8 cellular contexts compared by ENCODE assay signal in genomic region chrX:119990409-119990994, GRCh38. TPM values are rescaled to one million over a fixed set of nuclear protein-coding genes. Genes with fewer than 3 reads are reported as not detected.
DNase-seq lines count a peak whose midpoint lies in the region; ATAC-seq, FAIRE-seq and TF ChIP-seq lines count a peak whose summit lies in the region.

No MANE protein-coding gene starts in this region.

- no peak overlapping the region for H3K4me3 ChIP-seq in CD4-positive, CD25-positive, alpha-beta regulatory T cell (ENCODE audit: low read depth, low read length)
- H3K4me3 ChIP-seq in H7 (ENCODE audit: insufficient read depth, low read depth, low read length) (peak overlapping the region; percentile 37), astrocyte (ENCODE audit: insufficient read depth, low read depth, low read length) (no peak overlapping the region)

- peaks cover 24% of the 10 kb centered on the region for H3K27me3 ChIP-seq in CD4-positive, CD25-positive, alpha-beta regulatory T cell (ENCODE audit: control insufficient read depth, insufficient read depth, low read length)
- H3K27me3 ChIP-seq in H7 (ENCODE audit: control insufficient read depth, insufficient read depth, low read length) (peaks cover 84% of the 10 kb centered on the region), astrocyte (ENCODE audit: insufficient read depth, low read length) (peaks cover 33% of the 10 kb centered on the region)

- ATAC-seq in CD4-positive, CD25-positive, alpha-beta regulatory T cell (ENCODE audit: low read depth in 2 of 2) = no peak
- ATAC-seq in naive B cell (ENCODE audit: low read depth in 2 of 2) = peak in 1 of 2 donors; percentile 25
- ATAC-seq in GM18517 (IDR thresholded peaks at IDR 0.05; ENCODE audit: unreplicated experiment) = no peak
- ATAC-seq in GM21529 (IDR thresholded peaks at IDR 0.05; ENCODE audit: unreplicated experiment) = no peak
- ATAC-seq in HG02571 (IDR thresholded peaks at IDR 0.05; ENCODE audit: unreplicated experiment) = no peak

- H3K27ac Mint-ChIP-seq in CD4-positive, CD25-positive, alpha-beta regulatory T cell = no peak overlapping the region
- H3K27ac Mint-ChIP-seq in astrocyte (ENCODE audit: unreplicated experiment) (no peak overlapping the region), naive B cell (peak overlapping the region in 1 of 6 donors; percentile 61)

- peaks cover 0 to 3% (median 0%) of the 10 kb centered on the region in 7 donors for H3K9me3 Mint-ChIP-seq in CD4-positive, CD25-positive, alpha-beta regulatory T cell
- H3K9me3 Mint-ChIP-seq in astrocyte (ENCODE audit: unreplicated experiment) (no peaks in the 10 kb centered on the region), naive B cell (peaks cover 0 to 8% (median 0%) of the 10 kb centered on the region in 7 donors)

- no peak for DNase-seq in CD4-positive, CD25-positive, alpha-beta regulatory T cell
- DNase-seq in H7 = peak; percentile 40
- DNase-seq in astrocyte (ENCODE audit: low read depth) = no peak
- DNase-seq in naive B cell = no peak
- no peak for DNase-seq in medulla oblongata (ENCODE audit: extremely low spot score)

- peaks cover 70% of the 10 kb centered on the region for H3K27me3 Mint-ChIP-seq in CD4-positive, CD25-positive, alpha-beta regulatory T cell
- H3K27me3 Mint-ChIP-seq in astrocyte (ENCODE audit: low read depth, unreplicated experiment) (peaks cover 71% of the 10 kb centered on the region), naive B cell (peaks cover 37 to 55% (median 52%) of the 10 kb centered on the region in 3 donors)

- FAIRE-seq in astrocyte (lab: Jason Lieb, UNC) = no peak

- peaks cover 0 to 18% (median 0%) of the 10 kb centered on the region in 4 donors for H3K4me1 Mint-ChIP-seq in CD4-positive, CD25-positive, alpha-beta regulatory T cell
- H3K4me1 Mint-ChIP-seq in astrocyte (ENCODE audit: low read depth, unreplicated experiment) (no peaks in the 10 kb centered on the region), naive B cell (peaks cover 11 to 26% (median 17%) of the 10 kb centered on the region in 3 donors)

- H3K9me3 ChIP-seq in CD4-positive, CD25-positive, alpha-beta regulatory T cell (ENCODE audit: control insufficient read depth in 2 of 2, low read length in 2 of 2) = no peaks in the 10 kb centered on the region
- H3K9me3 ChIP-seq in astrocyte (ENCODE audit: insufficient read depth, low read depth, low read length) = no peaks in the 10 kb centered on the region

- no peaks in the 10 kb centered on the region for H3K36me3 ChIP-seq in CD4-positive, CD25-positive, alpha-beta regulatory T cell (ENCODE audit: control insufficient read depth, insufficient read depth, low read length)
- H3K36me3 ChIP-seq in H7 (replicated peaks; ENCODE audit: control insufficient read depth, insufficient read depth, low read length) (no peaks in the 10 kb centered on the region), astrocyte (ENCODE audit: insufficient read depth, low read length) (no peaks in the 10 kb centered on the region)

- H3K36me3 Mint-ChIP-seq in CD4-positive, CD25-positive, alpha-beta regulatory T cell = no peaks in the 10 kb centered on the region
- H3K36me3 Mint-ChIP-seq in astrocyte (ENCODE audit: low read depth, unreplicated experiment) (no peaks in the 10 kb centered on the region), naive B cell (no peaks in the 10 kb centered on the region)

- peaks cover 12% of the 10 kb centered on the region for H3K4me1 ChIP-seq in CD4-positive, CD25-positive, alpha-beta regulatory T cell (ENCODE audit: control insufficient read depth, insufficient read depth, low read length, poor library complexity, severe bottlenecking)
- H3K4me1 ChIP-seq in astrocyte (ENCODE audit: insufficient read depth, low read length) = no peaks in the 10 kb centered on the region

- no peaks in the 10 kb centered on the region for H3K79me2 ChIP-seq in astrocyte (ENCODE audit: insufficient read depth, low read length)

- no peak for TF ChIP-seq CTCF in astrocyte (IDR thresholded peaks at IDR 0.05; ENCODE audit: insufficient read depth, low read depth, low read length)

- peak overlapping the region; percentile 21 to 74 (median 52) for H3K4me3 Mint-ChIP-seq in CD4-positive, CD25-positive, alpha-beta regulatory T cell
- H3K4me3 Mint-ChIP-seq in astrocyte (ENCODE audit: unreplicated experiment) = peak overlapping the region; percentile 67
- H3K4me3 Mint-ChIP-seq in naive B cell = peak overlapping the region; percentile 57 to 90 (median 73)

- no peaks in the 10 kb centered on the region for H4K20me1 ChIP-seq in astrocyte (ENCODE audit: insufficient read depth, low read length)

- no peak overlapping the region for H2AFZ ChIP-seq in astrocyte (ENCODE audit: low read depth, low read length)

- peak overlapping the region; percentile 59 for H3K4me2 ChIP-seq in astrocyte (ENCODE audit: low read length)

- H3K9ac ChIP-seq in astrocyte (ENCODE audit: low read length) = no peak overlapping the region

- H3K27ac ChIP-seq in CD4-positive, CD25-positive, alpha-beta regulatory T cell (ENCODE audit: insufficient read depth, low read length, poor library complexity, severe bottlenecking) = no peak overlapping the region
- H3K27ac ChIP-seq in astrocyte (ENCODE audit: low read depth, low read length) = no peak overlapping the region

RNA-seq across cellular contexts. Expression of gene NKAP, which starts 47.0 kb away (rescaled TPM):
- total RNA-seq in CD4-positive, CD25-positive, alpha-beta regulatory T cell = 13.0 TPM
- 1 to 10 TPM; 2.5 to 3.9 (median 3.7) TPM for polyA plus RNA-seq in CD4-positive, CD25-positive, alpha-beta regulatory T cell
- total RNA-seq in H7 (2014; rRNA removed; shearing (Covaris generic)) = 4.8 and 5.5 TPM in 2 replicates
- 6.5 and 7.1 TPM in 2 replicates for total RNA-seq in astrocyte
- polyA plus RNA-seq in naive B cell (ENCODE audit: low read depth in 6 of 6) = 1 to 10 TPM; 2.3 to 5.2 (median 3.3) TPM
